ENCODE assay signal across 19 cellular contexts in genomic region chr5:107607656-107608368, GRCh38.
DNase-seq lines count a peak whose midpoint lies in the region; ATAC-seq and TF ChIP-seq lines count a peak whose summit lies in the region.
"Had no signal": no experiment of that assay in that cellular context is flagged by ENCODE, and none has a peak within 500 bp of the region (broad histone marks: within the 10 kb centered on the region; RNA-seq: fewer than 3 reads in every experiment).

No MANE protein-coding gene starts in this region.

- H3K4me3 ChIP-seq in SJCRH30: no peak overlapping the region
- H3K4me3 ChIP-seq: GM23338, heart right ventricle, PC-9 had no signal

- no peak overlapping the region for H3K27ac ChIP-seq in SJCRH30
- H3K27ac ChIP-seq: PC-9 had no signal

- H3K27me3 ChIP-seq in SJCRH30: no peaks in the 10 kb centered on the region
- H3K27me3 ChIP-seq: heart right ventricle had no signal

- peak; percentile 53 for ATAC-seq in omental fat pad (ENCODE audit: low FRiP score)
- ATAC-seq in HG03469 (IDR thresholded peaks at IDR 0.05; ENCODE audit: unreplicated experiment): no peak
- ATAC-seq: CD8-positive, alpha-beta T cell; GM23338; naive thymus-derived CD4-positive, alpha-beta T cell; stimulated activated naive CD8-positive, alpha-beta T cell treated with anti-CD3 and anti-CD28 coated beads, Interleukin-15, Interleukin-2, amounts not matched to agents 100 U/mL and 50 U/mL, for 24 hours had no signal

- H3K9me3 ChIP-seq in SJCRH30 (replicated peaks): no peaks in the 10 kb centered on the region
- H3K9me3 ChIP-seq: heart right ventricle had no signal

- no peak for TF ChIP-seq CTCF in omental fat pad (IDR thresholded peaks at IDR 0.05)

- no peaks in the 10 kb centered on the region for H3K36me3 ChIP-seq in SJCRH30
- H3K36me3 ChIP-seq: heart right ventricle had no signal

- peak; percentile 12 for DNase-seq in NCI-H2171 treated with DMSO at 0.1 percent for 48 hours (lab: John Stamatoyannopoulos, UW)
- no peak for DNase-seq in NCI-H2171 (lab: John Stamatoyannopoulos, UW)
- DNase-seq in MV-4-11 (lab: John Stamatoyannopoulos, UW): peak; percentile 1
- peak; percentile 61 for DNase-seq in cerebellar cortex (ENCODE audit: low spot score)
- DNase-seq in omental fat pad (ENCODE audit: low spot score): no peak
- DNase-seq in DMS53 treated with DMSO at 0.1 percent for 48 hours (lab: John Stamatoyannopoulos, UW; ENCODE audit: unreplicated experiment): no peak
- DNase-seq in SJCRH30: no peak
- DNase-seq: activated CD4-positive, alpha-beta T cell treated with anti-CD3 and anti-CD28 coated beads for 1 hour; activated naive CD8-positive, alpha-beta T cell treated with anti-CD3 and anti-CD28 coated beads for 36 hours; CD8-positive, alpha-beta T cell; central memory CD4-positive, alpha-beta T cell; heart right ventricle; naive thymus-derived CD4-positive, alpha-beta T cell; NCI-H1930; PC-9; stimulated activated naive CD8-positive, alpha-beta T cell treated with anti-CD3 and anti-CD28 coated beads, Interleukin-15, Interleukin-2, amounts not matched to agents 100 U/mL and 50 U/mL, for 24 hours; T-helper 1 cell had no signal

- H3K4me1 ChIP-seq in SJCRH30: peaks cover 30% of the 10 kb centered on the region

Comparison
In these comparisons a context has a peak if more than half of its experiments do, and no peak if none do; other contexts are left out.
1. DNase-seq: peak in NCI-H2171 treated with DMSO at 0.1 percent for 48 hours (single experiment), MV-4-11 (single experiment) and cerebellar cortex (single experiment); none in NCI-H2171 (single experiment), omental fat pad (single experiment), DMS53 treated with DMSO at 0.1 percent for 48 hours (single experiment) and SJCRH30 (0 of 2).